In the genomic region with DNA sequence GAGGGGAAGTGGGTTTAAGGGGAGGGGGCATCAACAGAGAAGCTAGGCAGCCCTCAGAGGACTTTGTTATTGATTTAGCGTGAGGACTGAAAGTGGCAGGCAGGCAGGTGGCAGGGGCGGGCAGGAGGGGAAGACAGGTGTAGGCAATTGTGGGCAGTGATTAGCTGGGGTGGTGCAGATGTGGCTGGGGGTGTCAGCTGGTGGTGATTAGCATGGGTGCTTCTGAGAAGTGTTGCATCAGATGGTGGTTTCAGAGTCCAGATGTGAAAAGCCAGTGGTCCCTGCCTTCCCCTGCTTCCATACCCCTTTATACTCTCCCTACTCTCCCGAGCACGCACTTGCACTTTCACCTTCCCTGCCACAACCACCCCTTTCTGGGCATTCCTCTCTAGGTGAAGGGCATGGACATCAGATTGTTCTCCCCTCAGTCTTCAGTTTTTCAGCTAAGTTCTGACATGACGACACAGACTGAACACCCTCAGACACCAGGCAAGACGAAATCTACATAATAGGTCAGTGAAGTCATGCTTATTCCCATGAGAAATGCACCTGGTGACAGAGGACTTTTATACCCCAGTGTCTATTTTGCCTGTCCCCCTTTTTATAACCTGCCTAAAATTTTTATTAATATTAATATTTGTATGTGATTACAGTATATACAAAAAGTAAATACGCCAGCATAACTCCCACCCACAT, we compare ENCODE assay signal across 14 cellular contexts.
DNase-seq lines count a peak whose midpoint lies in the region; ATAC-seq and TF ChIP-seq lines count a peak whose summit lies in the region.
"Had no signal": no experiment of that assay in that cellular context is flagged by ENCODE, and none has a peak within 500 bp of the region (broad histone marks: within the 10 kb centered on the region; RNA-seq: fewer than 3 reads in every experiment).

No MANE protein-coding gene starts in this region.

- DNase-seq in GM06990 (ENCODE audit: extremely low read depth, insufficient read length) (peak; percentile 63), NCI-H1417 treated with DMSO at 0.1 percent for 48 hours (lab: John Stamatoyannopoulos, UW) (peak; percentile 83), OCI-LY7 (ENCODE audit: low spot score) (peak; percentile 83), GM13976 (ENCODE audit: low spot score) (no peak), upper lobe of left lung (no peak), T-helper 2 cell (no peak)
- no peak for DNase-seq in activated CD8-positive, alpha-beta memory T cell treated with anti-CD3 and anti-CD28 coated beads, Interleukin-2, amount 50 U/mL, for 48 hours
- DNase-seq: activated naive CD4-positive, alpha-beta T cell treated with Interleukin-2 at 50 U/mL for 16 hours; cortex of kidney; kidney; stimulated activated CD4-positive, alpha-beta T cell treated with anti-CD3 and anti-CD28 coated beads, Interleukin-15, amount 100 ng/mL, for 24 hours had no signal

- H4K20me1 ChIP-seq in OCI-LY7 (ENCODE audit: insufficient read depth, low read length), result no peaks in the 10 kb centered on the region
- H4K20me1 ChIP-seq: BLaER1 had no signal

- no peaks in the 10 kb centered on the region for H3K79me2 ChIP-seq in OCI-LY7 (ENCODE audit: insufficient read depth, low read depth, low read length)

- WGBS in upper lobe of left lung, 2 donors, result 79 to 85% methylated on average over 7 of the region's 7 CpGs

- peak overlapping the region; percentile 26; the same call in 1 of the 2 replicates for H2AFZ ChIP-seq in OCI-LY7 (ENCODE audit: low read length)

- POLR2A ChIA-PET in OCI-LY7 (lab: Charles Lee), result interaction anchor here (0.7 to 6.9 kb wide), 9 partner anchors 10 to 560 kb away, joined by 3 to 94 read pairs (median 4); no protein-coding TSS in a partner anchor

- in situ Hi-C loops in GM13976 (cut with MboI; ENCODE audit: low sequenced_read_pairs, unreplicated experiment), result no loop called here

- TSS peak; percentile 69 for BruUV-seq in OCI-LY7 (replicated peaks; lab: Mats Ljungman, UMichigan)

- H3K4me3 ChIP-seq in GM06990 (replicated peaks; ENCODE audit: low read depth, low read length), result no peak overlapping the region
- peak overlapping the region; percentile 23 for H3K4me3 ChIP-seq in OCI-LY7 (ENCODE audit: low read depth, low read length, poor library complexity, severe bottlenecking)
- H3K4me3 ChIP-seq in upper lobe of left lung, result no peak overlapping the region
- H3K4me3 ChIP-seq: BLaER1 had no signal

- H3K9me3 ChIP-seq in OCI-LY7 (ENCODE audit: low read length) (no peaks in the 10 kb centered on the region), upper lobe of left lung (no peaks in the 10 kb centered on the region)
- H3K9me3 ChIP-seq: BLaER1 had no signal

- no peak for TF ChIP-seq POLR2A in upper lobe of left lung (IDR thresholded peaks at IDR 0.05)

- H3K4me2 ChIP-seq in OCI-LY7 (ENCODE audit: low read length), result peak overlapping the region; percentile 66
- H3K4me2 ChIP-seq: BLaER1 had no signal

- TF ChIP-seq CTCF in GM06990 (IDR thresholded peaks at IDR 0.05; ENCODE audit: insufficient read depth, low read length, poor library complexity, severe bottlenecking), result no peak
- TF ChIP-seq CTCF in OCI-LY7 (conservative IDR thresholded peaks at IDR 0.05; ENCODE audit: low read length), result no peak
- TF ChIP-seq CTCF in GM13976 (IDR thresholded peaks at IDR 0.05; ENCODE audit: borderline replicate concordance, control extremely low read depth, extremely low read depth, insufficient read depth, missing control alignments), result no peak
- TF ChIP-seq CTCF in upper lobe of left lung (IDR thresholded peaks at IDR 0.05), result no peak

- H3K27ac ChIP-seq in OCI-LY7 (ENCODE audit: low read depth, low read length, poor library complexity, severe bottlenecking), result peak overlapping the region; percentile 48
- H3K27ac ChIP-seq in upper lobe of left lung, result no peak overlapping the region
- H3K27ac ChIP-seq: BLaER1 had no signal

- ATAC-seq in GM21737 (IDR thresholded peaks at IDR 0.05; ENCODE audit: unreplicated experiment), result peak; percentile 46
- ATAC-seq in upper lobe of left lung (ENCODE audit: low FRiP score in 2 of 2), result no peak
- ATAC-seq: stimulated activated effector memory CD8-positive, alpha-beta T cell treated with anti-CD3 and anti-CD28 coated beads, Interleukin-12 subunit alpha, Interleukin-12 subunit beta, amount 100 ng/mL, for 72 hours had no signal

- CTCF ChIA-PET in OCI-LY7 (lab: Charles Lee; ENCODE audit: unreplicated experiment), result interaction anchor here (1.1 to 2.6 kb wide), 4 partner anchors 10 to 67 kb away, joined by 3 to 24 read pairs (median 5); no protein-coding TSS in a partner anchor

- H3K27me3 ChIP-seq in GM06990 (replicated peaks; ENCODE audit: control insufficient read depth, insufficient read depth, low read length) (no peaks in the 10 kb centered on the region), upper lobe of left lung (no peaks in the 10 kb centered on the region)
- H3K27me3 ChIP-seq: BLaER1 had no signal

- no peaks in the 10 kb centered on the region for H3K36me3 ChIP-seq in GM06990 (ENCODE audit: control insufficient read depth, insufficient read depth, low read length)
- H3K36me3 ChIP-seq in OCI-LY7 (ENCODE audit: insufficient read depth, low read length), result no peaks in the 10 kb centered on the region
- H3K36me3 ChIP-seq in upper lobe of left lung, result no peaks in the 10 kb centered on the region
- H3K36me3 ChIP-seq: BLaER1 had no signal

- intact Hi-C loops in OCI-LY7 (cut with micrococcal nuclease; ENCODE audit: unreplicated experiment), result loop anchor here (1.0 to 10.0 kb wide), 4 partner anchors 28 to 715 kb away; partner anchors contain the start of gene CADM1

- no peaks in the 10 kb centered on the region for H3K9me2 ChIP-seq in OCI-LY7 (ENCODE audit: insufficient read depth, low read length)

- peaks cover 30% of the 10 kb centered on the region for H3K4me1 ChIP-seq in OCI-LY7 (ENCODE audit: insufficient read depth, low read length, poor library complexity, severe bottlenecking)
- H3K4me1 ChIP-seq in upper lobe of left lung, result no peaks in the 10 kb centered on the region
- H3K4me1 ChIP-seq: BLaER1 had no signal

- no peak for TF ChIP-seq EP300 in upper lobe of left lung (IDR thresholded peaks at IDR 0.05)

Comparison
In these comparisons a context has a peak if more than half of its experiments do, and no peak if none do; other contexts are left out.
1. DNase-seq: peak in GM06990 (single experiment), NCI-H1417 treated with DMSO at 0.1 percent for 48 hours (single experiment) and OCI-LY7 (single experiment); none in GM13976 (single experiment), upper lobe of left lung (0 of 2), activated CD8-positive, alpha-beta memory T cell treated with anti-CD3 and anti-CD28 coated beads, Interleukin-2, amount 50 U/mL, for 48 hours (single experiment) and T-helper 2 cell (0 of 5).